Comparison of ENCODE assay signal across 21 cellular contexts in genomic region chr6:134057478-134057877, GRCh38. TPM values are rescaled to one million over a fixed set of nuclear protein-coding genes. Genes with fewer than 3 reads are reported as not detected.
DNase-seq lines count a peak whose midpoint lies in the region; ATAC-seq and TF ChIP-seq lines count a peak whose summit lies in the region.
"Had no signal": no experiment of that assay in that cellular context is flagged by ENCODE, and none has a peak within 500 bp of the region (broad histone marks: within the 10 kb centered on the region; RNA-seq: fewer than 3 reads in every experiment).

No MANE protein-coding gene starts in this region.

- WGBS in heart left ventricle, 4 donors = 74 to 97% (median 84%) methylated on average over 2 of the region's 2 CpGs

- H3K27ac ChIP-seq in heart left ventricle (peak overlapping the region in 7 of 12 donors; percentile 19 to 86 (median 65)), thoracic aorta (peak overlapping the region; percentile 80 to 83)
- H3K27ac ChIP-seq: GM23248 had no signal

- peaks cover 0 to 50% (median 12%) of the 10 kb centered on the region in 12 donors for H3K4me1 ChIP-seq in heart left ventricle
- peaks cover 23 to 49% of the 10 kb centered on the region in 2 donors for H3K4me1 ChIP-seq in thoracic aorta (ENCODE audit: control insufficient read depth in 1 of 2, low read depth in 2 of 2)

- H3K4me3 ChIP-seq in heart left ventricle (no peak overlapping the region), thoracic aorta (no peak overlapping the region)
- H3K4me3 ChIP-seq: GM23248, mucosa of descending colon had no signal

- TF ChIP-seq CTCF in heart left ventricle (IDR thresholded peaks at IDR 0.05) (no peak), thoracic aorta (IDR thresholded peaks at IDR 0.05) (no peak)

- H3K36me3 ChIP-seq in heart left ventricle = no peaks in the 10 kb centered on the region
- H3K36me3 ChIP-seq in thoracic aorta = no peaks in the 10 kb centered on the region

- intact Hi-C loops in heart left ventricle (cut with DNase I) (loop anchor here in 1 of 10 donors (5.0 kb wide), 1 partner anchor 1245 kb away; the partner anchor contains the start of gene RPS12), left cardiac atrium (cut with DNase I) (no loop called here)

- TF ChIP-seq POLR2A in heart left ventricle (IDR thresholded peaks at IDR 0.05) = no peak

- no peaks in the 10 kb centered on the region for H3K9me3 ChIP-seq in heart left ventricle
- no peaks in the 10 kb centered on the region for H3K9me3 ChIP-seq in thoracic aorta
- H3K9me3 ChIP-seq: mucosa of descending colon had no signal

- DNase-seq in heart left ventricle = no peak
- DNase-seq in left cardiac atrium = no peak
- DNase-seq in NCI-H69 (lab: John Stamatoyannopoulos, UW) = peak; percentile 78
- peak; percentile 46 for DNase-seq in glomerular visceral epithelial cell (ENCODE audit: extremely low spot score)
- DNase-seq in thoracic aorta (ENCODE audit: low spot score) = no peak
- DNase-seq in AG08396 (ENCODE audit: low spot score) = no peak
- no peak for DNase-seq in A172 (ENCODE audit: low spot score)
- DNase-seq: activated CD4-positive, alpha-beta T cell treated with anti-CD3 and anti-CD28 coated beads, Interleukin-2, amount 50 U/mL, for 4 hours; activated naive CD4-positive, alpha-beta T cell; activated T-cell treated with anti-CD3 and anti-CD28 coated beads for 4 hours; CD8-positive, alpha-beta T cell; DMS79 treated with DMSO at 0.1 percent for 48 hours; GM23248; mucosa of descending colon; NCI-H2029 treated with DMSO at 0.1 percent for 48 hours; nucleus accumbens; stimulated activated naive CD4-positive, alpha-beta T cell treated with Interleukin-2 at 50 U/mL for 16 hours; T-helper 1 cell had no signal

- ATAC-seq in heart left ventricle = no peak
- no peak for ATAC-seq in left cardiac atrium
- ATAC-seq in thoracic aorta (ENCODE audit: insufficient number of reproducible peaks, low FRiP score, low read depth) = no peak
- no peak for ATAC-seq in HG03097 (IDR thresholded peaks at IDR 0.05; ENCODE audit: low FRiP score, unreplicated experiment)
- ATAC-seq: CD8-positive, alpha-beta T cell; mucosa of descending colon; Right ventricle myocardium inferior; sciatic nerve had no signal

- H3K27me3 ChIP-seq in heart left ventricle = no peaks in the 10 kb centered on the region
- H3K27me3 ChIP-seq in thoracic aorta (replicated peaks; ENCODE audit: insufficient read depth) = no peaks in the 10 kb centered on the region

RNA-seq across cellular contexts. Expression of gene SLC2A12, which starts 5.1 kb away (rescaled TPM):
- total RNA-seq in heart left ventricle = 10 to 100 TPM; 12.3 to 34.1 (median 20.3) TPM
- 10 to 100 TPM in 1 of 2 donors, 1 to 10 TPM in 1; 5.1 to 10.5 TPM for polyA plus RNA-seq in heart left ventricle
- total RNA-seq in left cardiac atrium = 10 to 100 TPM in 1 of 2 donors, 1 to 10 TPM in 1; 5.2 to 11.3 TPM
- 10 to 100 TPM in 1 of 2 donors, 1 to 10 TPM in 1; 3.2 to 12.9 TPM for total RNA-seq in thoracic aorta
- 0.24 and 0.91 TPM in 2 replicates for total RNA-seq in A172 (2014; rRNA removed; shearing (Covaris generic))
- total RNA-seq: CD8-positive, alpha-beta T cell had no signal

Comparison
In these comparisons a context has a peak if more than half of its experiments do, and no peak if none do; other contexts are left out.
1. DNase-seq: peak in NCI-H69 (single experiment) and glomerular visceral epithelial cell (single experiment); none in heart left ventricle (0 of 5), left cardiac atrium (single experiment), thoracic aorta (single experiment), AG08396 (single experiment) and A172 (single experiment).